Comparison of ENCODE assay signal across 1 cellular context in the genomic region with DNA sequence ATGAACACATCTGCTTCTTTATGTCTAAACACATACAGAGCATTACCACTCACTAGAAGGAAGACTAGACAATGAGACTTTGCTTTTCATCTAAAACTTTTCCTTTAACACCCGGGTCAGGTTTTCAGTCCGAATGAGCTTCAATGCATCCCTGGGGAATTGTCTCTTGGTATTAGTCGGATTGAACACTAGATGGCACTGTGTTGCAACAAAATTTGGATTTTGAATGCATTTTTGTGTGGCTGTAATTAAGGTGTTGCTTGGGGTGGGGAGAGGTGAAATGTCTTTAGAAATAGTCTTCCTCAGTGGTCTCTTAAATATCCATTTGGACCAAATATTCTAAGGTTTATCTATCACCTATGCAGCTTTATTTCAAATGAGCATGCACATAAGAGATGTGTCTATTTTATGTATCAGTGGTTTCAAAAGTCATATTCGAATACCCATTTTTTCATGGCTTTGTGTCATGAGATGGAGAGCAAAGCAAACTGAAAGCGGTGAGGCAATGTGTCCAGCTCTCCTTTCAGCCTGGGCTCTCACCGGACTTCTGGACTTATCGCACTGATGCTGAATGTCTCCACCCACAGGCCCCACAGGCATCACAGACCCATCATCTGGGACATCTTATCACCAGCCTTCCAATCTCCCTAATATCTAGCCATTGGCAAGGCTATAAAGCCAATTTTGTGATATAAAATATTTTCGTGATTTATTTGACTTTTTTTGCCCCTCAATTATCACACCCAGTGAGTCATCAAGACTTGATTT.
A peak's percentile ranks its signal among the peaks of the same experiment; 100 is the strongest.
TF ChIP-seq lines count a peak whose summit lies in the region.

No MANE protein-coding gene starts in this region.

TF ChIP-seq in HepG2, 621 proteins besides CTCF, POLR2A, EP300 and RAD21 (continued from another document and continues in another):
- TF ChIP-seq PBX2 (CRISPR knock-in tag; IDR thresholded peaks at IDR 0.05) (no peak), STAG1 (CRISPR knock-in tag; IDR thresholded peaks at IDR 0.05) (peak; percentile 91), ZNF766 (CRISPR knock-in tag; IDR thresholded peaks at IDR 0.05; ENCODE audit: borderline replicate concordance) (no peak), DPF2 (CRISPR knock-in tag; IDR thresholded peaks at IDR 0.05; ENCODE audit: borderline replicate concordance, low read depth) (no peak), MAF1 (CRISPR knock-in tag; IDR thresholded peaks at IDR 0.05; ENCODE audit: borderline replicate concordance) (no peak), ZNF558 (CRISPR knock-in tag; IDR thresholded peaks at IDR 0.05; ENCODE audit: borderline replicate concordance) (no peak), CENPX (CRISPR knock-in tag; IDR thresholded peaks at IDR 0.05) (no peak), NFKB2 (CRISPR knock-in tag; IDR thresholded peaks at IDR 0.05; ENCODE audit: borderline replicate concordance) (no peak), ZNF292 (CRISPR knock-in tag; IDR thresholded peaks at IDR 0.05; ENCODE audit: borderline replicate concordance, low read depth) (no peak), CEBPG (CRISPR knock-in tag; IDR thresholded peaks at IDR 0.05) (peak; percentile 40; the same call in 1 of the 2 replicates), ZNF878 (CRISPR knock-in tag; IDR thresholded peaks at IDR 0.05) (no peak), STAT5B (CRISPR knock-in tag; IDR thresholded peaks at IDR 0.05) (no peak), ZSCAN29 (CRISPR knock-in tag; conservative IDR thresholded peaks at IDR 0.05) (no peak), PRDM15 (CRISPR knock-in tag; IDR thresholded peaks at IDR 0.05) (no peak), TEAD3 (CRISPR knock-in tag; optimal IDR thresholded peaks at IDR 0.05; ENCODE audit: borderline replicate concordance) (peak; percentile 28), MIXL1 (CRISPR knock-in tag; IDR thresholded peaks at IDR 0.05) (peak; percentile 63; the same call in 1 of the 2 replicates), FOXA3 (CRISPR knock-in tag; IDR thresholded peaks at IDR 0.05) (0 out of 2 replicates have a peak, but pooled peaks have one; percentile 16), ZNF589 (CRISPR knock-in tag; conservative IDR thresholded peaks at IDR 0.05) (no peak), RERE (CRISPR knock-in tag; IDR thresholded peaks at IDR 0.05; ENCODE audit: low read depth) (no peak), ADNP (CRISPR knock-in tag; IDR thresholded peaks at IDR 0.05) (no peak), ZNF512 (CRISPR knock-in tag; IDR thresholded peaks at IDR 0.05) (no peak), KLF6 (CRISPR knock-in tag; IDR thresholded peaks at IDR 0.05) (no peak), CENPBD1 (CRISPR knock-in tag; IDR thresholded peaks at IDR 0.05; ENCODE audit: borderline replicate concordance, low read depth) (no peak)
- TF ChIP-seq, protein P1, sequence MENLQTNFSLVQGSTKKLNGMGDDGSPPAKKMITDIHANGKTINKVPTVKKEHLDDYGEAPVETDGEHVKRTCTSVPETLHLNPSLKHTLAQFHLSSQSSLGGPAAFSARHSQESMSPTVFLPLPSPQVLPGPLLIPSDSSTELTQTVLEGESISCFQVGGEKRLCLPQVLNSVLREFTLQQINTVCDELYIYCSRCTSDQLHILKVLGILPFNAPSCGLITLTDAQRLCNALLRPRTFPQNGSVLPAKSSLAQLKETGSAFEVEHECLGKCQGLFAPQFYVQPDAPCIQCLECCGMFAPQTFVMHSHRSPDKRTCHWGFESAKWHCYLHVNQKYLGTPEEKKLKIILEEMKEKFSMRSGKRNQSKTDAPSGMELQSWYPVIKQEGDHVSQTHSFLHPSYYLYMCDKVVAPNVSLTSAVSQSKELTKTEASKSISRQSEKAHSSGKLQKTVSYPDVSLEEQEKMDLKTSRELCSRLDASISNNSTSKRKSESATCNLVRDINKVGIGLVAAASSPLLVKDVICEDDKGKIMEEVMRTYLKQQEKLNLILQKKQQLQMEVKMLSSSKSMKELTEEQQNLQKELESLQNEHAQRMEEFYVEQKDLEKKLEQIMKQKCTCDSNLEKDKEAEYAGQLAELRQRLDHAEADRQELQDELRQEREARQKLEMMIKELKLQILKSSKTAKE (CRISPR knock-in tag; IDR thresholded peaks at IDR 0.05; ENCODE audit: borderline replicate concordance) = no peak
- TF ChIP-seq, protein P2, sequence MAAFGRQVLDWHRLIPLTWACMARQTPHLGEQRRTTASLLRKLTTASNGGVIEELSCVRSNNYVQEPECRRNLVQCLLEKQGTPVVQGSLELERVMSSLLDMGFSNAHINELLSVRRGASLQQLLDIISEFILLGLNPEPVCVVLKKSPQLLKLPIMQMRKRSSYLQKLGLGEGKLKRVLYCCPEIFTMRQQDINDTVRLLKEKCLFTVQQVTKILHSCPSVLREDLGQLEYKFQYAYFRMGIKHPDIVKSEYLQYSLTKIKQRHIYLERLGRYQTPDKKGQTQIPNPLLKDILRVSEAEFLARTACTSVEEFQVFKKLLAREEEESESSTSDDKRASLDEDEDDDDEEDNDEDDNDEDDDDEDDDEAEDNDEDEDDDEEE (CRISPR knock-in tag; IDR thresholded peaks at IDR 0.05) = no peak
- TF ChIP-seq, protein P3, sequence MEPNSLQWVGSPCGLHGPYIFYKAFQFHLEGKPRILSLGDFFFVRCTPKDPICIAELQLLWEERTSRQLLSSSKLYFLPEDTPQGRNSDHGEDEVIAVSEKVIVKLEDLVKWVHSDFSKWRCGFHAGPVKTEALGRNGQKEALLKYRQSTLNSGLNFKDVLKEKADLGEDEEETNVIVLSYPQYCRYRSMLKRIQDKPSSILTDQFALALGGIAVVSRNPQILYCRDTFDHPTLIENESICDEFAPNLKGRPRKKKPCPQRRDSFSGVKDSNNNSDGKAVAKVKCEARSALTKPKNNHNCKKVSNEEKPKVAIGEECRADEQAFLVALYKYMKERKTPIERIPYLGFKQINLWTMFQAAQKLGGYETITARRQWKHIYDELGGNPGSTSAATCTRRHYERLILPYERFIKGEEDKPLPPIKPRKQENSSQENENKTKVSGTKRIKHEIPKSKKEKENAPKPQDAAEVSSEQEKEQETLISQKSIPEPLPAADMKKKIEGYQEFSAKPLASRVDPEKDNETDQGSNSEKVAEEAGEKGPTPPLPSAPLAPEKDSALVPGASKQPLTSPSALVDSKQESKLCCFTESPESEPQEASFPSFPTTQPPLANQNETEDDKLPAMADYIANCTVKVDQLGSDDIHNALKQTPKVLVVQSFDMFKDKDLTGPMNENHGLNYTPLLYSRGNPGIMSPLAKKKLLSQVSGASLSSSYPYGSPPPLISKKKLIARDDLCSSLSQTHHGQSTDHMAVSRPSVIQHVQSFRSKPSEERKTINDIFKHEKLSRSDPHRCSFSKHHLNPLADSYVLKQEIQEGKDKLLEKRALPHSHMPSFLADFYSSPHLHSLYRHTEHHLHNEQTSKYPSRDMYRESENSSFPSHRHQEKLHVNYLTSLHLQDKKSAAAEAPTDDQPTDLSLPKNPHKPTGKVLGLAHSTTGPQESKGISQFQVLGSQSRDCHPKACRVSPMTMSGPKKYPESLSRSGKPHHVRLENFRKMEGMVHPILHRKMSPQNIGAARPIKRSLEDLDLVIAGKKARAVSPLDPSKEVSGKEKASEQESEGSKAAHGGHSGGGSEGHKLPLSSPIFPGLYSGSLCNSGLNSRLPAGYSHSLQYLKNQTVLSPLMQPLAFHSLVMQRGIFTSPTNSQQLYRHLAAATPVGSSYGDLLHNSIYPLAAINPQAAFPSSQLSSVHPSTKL (CRISPR knock-in tag; IDR thresholded peaks at IDR 0.05) = 0 out of 2 replicates have a peak, but pooled peaks have one; percentile 11
- TF ChIP-seq, protein P4, sequence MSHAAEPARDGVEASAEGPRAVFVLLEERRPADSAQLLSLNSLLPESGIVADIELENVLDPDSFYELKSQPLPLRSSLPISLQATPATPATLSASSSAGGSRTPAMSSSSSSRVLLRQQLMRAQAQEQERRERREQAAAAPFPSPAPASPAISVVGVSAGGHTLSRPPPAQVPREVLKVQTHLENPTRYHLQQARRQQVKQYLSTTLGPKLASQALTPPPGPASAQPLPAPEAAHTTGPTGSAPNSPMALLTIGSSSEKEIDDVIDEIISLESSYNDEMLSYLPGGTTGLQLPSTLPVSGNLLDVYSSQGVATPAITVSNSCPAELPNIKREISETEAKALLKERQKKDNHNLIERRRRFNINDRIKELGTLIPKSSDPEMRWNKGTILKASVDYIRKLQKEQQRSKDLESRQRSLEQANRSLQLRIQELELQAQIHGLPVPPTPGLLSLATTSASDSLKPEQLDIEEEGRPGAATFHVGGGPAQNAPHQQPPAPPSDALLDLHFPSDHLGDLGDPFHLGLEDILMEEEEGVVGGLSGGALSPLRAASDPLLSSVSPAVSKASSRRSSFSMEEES (CRISPR knock-in tag; IDR thresholded peaks at IDR 0.05) = no peak
